ENCODE assay signal across 17 cellular contexts in genomic region chr3:187942658-187943241, GRCh38.
A peak's percentile ranks its signal among the peaks of the same experiment; 100 is the strongest.
DNase-seq lines count a peak whose midpoint lies in the region; ATAC-seq and TF ChIP-seq lines count a peak whose summit lies in the region.
"Had no signal": no experiment of that assay in that cellular context is flagged by ENCODE, and none has a peak within 500 bp of the region (broad histone marks: within the 10 kb centered on the region; RNA-seq: fewer than 3 reads in every experiment).

No MANE protein-coding gene starts in this region.

- H3K27ac ChIP-seq in esophagus muscularis mucosa (replicated peaks in 1 of 4): no peak overlapping the region
- H3K27ac ChIP-seq: pancreas had no signal

- DNase-seq in HT-29 (ENCODE audit: low spot score) (peak; percentile 9), hippocampal formation (lab: John Stamatoyannopoulos, UW) (no peak), NCI-H1694 treated with DMSO at 0.1 percent for 48 hours (lab: John Stamatoyannopoulos, UW) (no peak), esophagus muscularis mucosa (ENCODE audit: extremely low spot score) (no peak)
- peak; percentile 15 for DNase-seq in stimulated activated naive B cell treated with anti-CD40 and anti-IgM and Interleukin-4, amounts not matched to agents 10 μg/mL and 1 μg/mL and 100 μg/mL, for 72 hours
- DNase-seq: activated CD4-positive, alpha-beta T cell treated with anti-CD3 and anti-CD28 coated beads for 48 hours; activated T-cell treated with anti-CD3 and anti-CD28 coated beads, Interleukin-2, amount 50 U/mL, for 24 hours; C1 segment of cervical spinal cord; effector CD4-positive, alpha-beta T cell; left colon; pancreas; SHP77 treated with DMSO at 0.1 percent for 48 hours had no signal

- intact Hi-C loops in esophagus muscularis mucosa (cut with DNase I): no loop called here

- no peaks in the 10 kb centered on the region for H3K9me3 ChIP-seq in esophagus muscularis mucosa
- H3K9me3 ChIP-seq: HAP-1, pancreas had no signal

- no peak for TF ChIP-seq POLR2A in esophagus muscularis mucosa (IDR thresholded peaks at IDR 0.05; ENCODE audit: low read depth)

- H3K4me3 ChIP-seq in esophagus muscularis mucosa: no peak overlapping the region
- H3K4me3 ChIP-seq: HAP-1, pancreas had no signal

- TF ChIP-seq CTCF in esophagus muscularis mucosa (IDR thresholded peaks at IDR 0.05): no peak

- no peaks in the 10 kb centered on the region for H3K36me3 ChIP-seq in esophagus muscularis mucosa
- H3K36me3 ChIP-seq: HAP-1, pancreas had no signal

- H3K9me3 Mint-ChIP-seq in stimulated activated naive B cell treated with anti-CD40 and anti-IgM and Interleukin-4, amounts not matched to agents 10 μg/mL and 1 μg/mL and 100 μg/mL, for 72 hours: no peaks in the 10 kb centered on the region
- H3K9me3 Mint-ChIP-seq: activated naive CD4-positive, alpha-beta T cell treated with anti-CD3 and anti-CD28 coated beads, Interleukin-2, amount 50 U/mL, for 72 hours; activated T-cell treated with anti-CD3 and anti-CD28 coated beads, Interleukin-2, amount 50 U/mL, for 24 hours; T-helper 2 cell treated with Interferon-gamma antibody and Interleukin-4, amounts not matched to agents 5 μg/mL and 100 μg/mL, for 36 hours had no signal

- TF ChIP-seq EP300 in esophagus muscularis mucosa (IDR thresholded peaks at IDR 0.05): no peak

- peaks cover 0 to 14% of the 10 kb centered on the region in 2 donors for H3K27me3 Mint-ChIP-seq in stimulated activated naive B cell treated with anti-CD40 and anti-IgM and Interleukin-4, amounts not matched to agents 10 μg/mL and 1 μg/mL and 100 μg/mL, for 72 hours
- H3K27me3 Mint-ChIP-seq: activated T-cell treated with anti-CD3 and anti-CD28 coated beads, Interleukin-2, amount 50 U/mL, for 24 hours had no signal

- H3K4me1 ChIP-seq in esophagus muscularis mucosa: peaks cover 0 to 7% (median 1%) of the 10 kb centered on the region in 4 donors
- H3K4me1 ChIP-seq: HAP-1, pancreas had no signal

- WGBS in esophagus muscularis mucosa: 100% methylated on average over 10 of the region's 10 CpGs

- no peak overlapping the region for H3K4me3 Mint-ChIP-seq in stimulated activated naive B cell treated with anti-CD40 and anti-IgM and Interleukin-4, amounts not matched to agents 10 μg/mL and 1 μg/mL and 100 μg/mL, for 72 hours
- H3K4me3 Mint-ChIP-seq: activated T-cell treated with anti-CD3 and anti-CD28 coated beads, Interleukin-2, amount 50 U/mL, for 24 hours; T-helper 2 cell treated with Interferon-gamma antibody and Interleukin-4, amounts not matched to agents 5 μg/mL and 100 μg/mL, for 36 hours had no signal

- H3K27me3 ChIP-seq in esophagus muscularis mucosa: no peaks in the 10 kb centered on the region
- H3K27me3 ChIP-seq: pancreas had no signal

- peaks cover 0 to 3% of the 10 kb centered on the region in 2 donors for H3K36me3 Mint-ChIP-seq in stimulated activated naive B cell treated with anti-CD40 and anti-IgM and Interleukin-4, amounts not matched to agents 10 μg/mL and 1 μg/mL and 100 μg/mL, for 72 hours

- peak overlapping the region; percentile 44 for H3K27ac Mint-ChIP-seq in stimulated activated naive B cell treated with anti-CD40 and anti-IgM and Interleukin-4, amounts not matched to agents 10 μg/mL and 1 μg/mL and 100 μg/mL, for 72 hours
- H3K27ac Mint-ChIP-seq: activated naive CD4-positive, alpha-beta T cell treated with anti-CD3 and anti-CD28 coated beads, Interleukin-2, amount 50 U/mL, for 72 hours; activated T-cell treated with anti-CD3 and anti-CD28 coated beads, Interleukin-2, amount 50 U/mL, for 24 hours; T-helper 2 cell treated with Interferon-gamma antibody and Interleukin-4, amounts not matched to agents 5 μg/mL and 100 μg/mL, for 36 hours had no signal

- H3K4me1 Mint-ChIP-seq in stimulated activated naive B cell treated with anti-CD40 and anti-IgM and Interleukin-4, amounts not matched to agents 10 μg/mL and 1 μg/mL and 100 μg/mL, for 72 hours: peaks cover 9 to 17% of the 10 kb centered on the region in 2 donors

- ATAC-seq in GM19397 (IDR thresholded peaks at IDR 0.05; ENCODE audit: unreplicated experiment) (peak; percentile 50), HG02623 (IDR thresholded peaks at IDR 0.05; ENCODE audit: unreplicated experiment) (peak; percentile 63)
- ATAC-seq in stimulated activated naive B cell treated with anti-CD40 and anti-IgM and Interleukin-4, amounts not matched to agents 10 μg/mL and 1 μg/mL and 100 μg/mL, for 72 hours (replicated peaks): peak; percentile 52 to 55
- ATAC-seq: activated naive CD4-positive, alpha-beta T cell treated with anti-CD3 and anti-CD28 coated beads, Interleukin-2, amount 50 U/mL, for 72 hours; left colon had no signal

Comparison
In these comparisons a context has a peak if more than half of its experiments do, and no peak if none do; other contexts are left out.
1. DNase-seq: peak in HT-29 (single experiment) and stimulated activated naive B cell treated with anti-CD40 and anti-IgM and Interleukin-4, amounts not matched to agents 10 μg/mL and 1 μg/mL and 100 μg/mL, for 72 hours (single experiment); none in hippocampal formation (0 of 2), NCI-H1694 treated with DMSO at 0.1 percent for 48 hours (single experiment) and esophagus muscularis mucosa (single experiment).
2. Peak in every context shown above with its lines, with median percentiles within 50 percentile points of each other: ATAC-seq.